ENCODE assay signal across 8 cellular contexts in the genomic region with DNA sequence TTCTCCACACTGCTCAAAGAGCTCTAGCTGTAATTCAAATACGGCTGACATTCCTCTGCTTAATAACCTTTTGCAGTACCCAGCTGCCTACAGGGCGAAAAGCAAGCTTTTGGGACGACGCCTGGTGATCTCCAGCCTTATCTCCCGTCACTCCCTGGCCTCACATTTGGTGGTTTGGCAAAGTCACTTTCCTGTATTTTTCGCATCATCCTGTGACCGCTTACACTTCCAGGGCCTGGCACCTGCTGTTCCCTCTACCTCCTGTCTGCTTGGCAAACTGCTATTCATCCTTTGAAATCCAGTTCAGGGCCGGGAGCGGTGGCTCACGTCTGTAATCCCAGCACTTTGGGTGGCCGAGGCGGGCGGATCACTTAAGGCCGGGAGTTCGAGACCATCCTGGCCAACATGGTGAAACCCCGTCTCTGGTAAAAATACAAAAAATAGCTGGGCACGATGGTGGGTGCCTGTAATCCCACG. TPM values are rescaled to one million over a fixed set of nuclear protein-coding genes. Genes with fewer than 3 reads are reported as not detected.
DNase-seq lines count a peak whose midpoint lies in the region; ATAC-seq and TF ChIP-seq lines count a peak whose summit lies in the region.

No MANE protein-coding gene starts in this region.

- no peak for TF ChIP-seq POLR2A in sigmoid colon (IDR thresholded peaks at IDR 0.05)

- H3K9me3 Mint-ChIP-seq in activated CD4-positive, alpha-beta memory T cell treated with anti-CD3 and anti-CD28 coated beads for 36 hours: no peaks in the 10 kb centered on the region

- no peak overlapping the region for H3K27ac Mint-ChIP-seq in activated CD4-positive, alpha-beta memory T cell treated with anti-CD3 and anti-CD28 coated beads for 36 hours

- peaks cover 0 to 24% (median 19%) of the 10 kb centered on the region in 4 donors for H3K4me1 ChIP-seq in sigmoid colon

- TF ChIP-seq CTCF in sigmoid colon (IDR thresholded peaks at IDR 0.05): no peak

- WGBS in sigmoid colon, 2 donors: 5 to 16% methylated on average over 18 of the region's 18 CpGs

- H3K27me3 Mint-ChIP-seq in activated CD4-positive, alpha-beta memory T cell treated with anti-CD3 and anti-CD28 coated beads for 36 hours: peaks cover 9% of the 10 kb centered on the region

- peaks cover 7% of the 10 kb centered on the region for H3K4me1 Mint-ChIP-seq in activated CD4-positive, alpha-beta memory T cell treated with anti-CD3 and anti-CD28 coated beads for 36 hours (ENCODE audit: low read depth)

- ATAC-seq in left cardiac atrium (peak; percentile 25 to 46), GM21528 (IDR thresholded peaks at IDR 0.05; ENCODE audit: low FRiP score, unreplicated experiment) (no peak)

- no peaks in the 10 kb centered on the region for H3K9me3 ChIP-seq in sigmoid colon

- peaks cover 19 to 34% (median 23%) of the 10 kb centered on the region in 3 donors for H3K27me3 ChIP-seq in sigmoid colon

- peak overlapping the region; percentile 50 to 91 (median 72) for H3K4me3 ChIP-seq in sigmoid colon

- H3K27ac ChIP-seq in sigmoid colon: peak overlapping the region; percentile 85 to 90 (median 89)

- TF ChIP-seq EP300 in sigmoid colon (IDR thresholded peaks at IDR 0.05): no peak

- no peaks in the 10 kb centered on the region for H3K36me3 ChIP-seq in sigmoid colon

- DNase-seq in HEK293T (ENCODE audit: extremely low spot score): no peak
- no peak for DNase-seq in activated CD4-positive, alpha-beta memory T cell treated with anti-CD3 and anti-CD28 coated beads for 36 hours
- DNase-seq in left cardiac atrium: peak; percentile 50
- DNase-seq in sigmoid colon: no peak
- no peak for DNase-seq in iPS-NIHi7 (ENCODE audit: extremely low spot score)
- no peak for DNase-seq in NCI-H446 (lab: John Stamatoyannopoulos, UW)
- DNase-seq in stimulated activated naive CD4-positive, alpha-beta T cell treated with Interleukin-2 at 50 U/mL for 16 hours (lab: John Stamatoyannopoulos, UW): no peak

- H3K36me3 Mint-ChIP-seq in activated CD4-positive, alpha-beta memory T cell treated with anti-CD3 and anti-CD28 coated beads for 36 hours: no peaks in the 10 kb centered on the region

- POLR2A ChIA-PET in HEK293T (lab: Yijun Ruan, JAX): interaction anchor here (1.1 to 1.4 kb wide), 2 partner anchors 12 to 249 kb away, joined by 3 read pairs; partner anchors contain the start of gene INPP5K
- POLR2A ChIA-PET in activated CD4-positive, alpha-beta memory T cell treated with anti-CD3 and anti-CD28 coated beads for 36 hours (lab: Charles Lee): no interaction called here

- intact Hi-C loops in activated CD4-positive, alpha-beta memory T cell treated with anti-CD3 and anti-CD28 coated beads for 36 hours (cut with micrococcal nuclease): no loop called here
- intact Hi-C loops in left cardiac atrium (cut with DNase I) (no loop called here), sigmoid colon (cut with DNase I) (loop anchor here (5.0 kb wide), 1 partner anchor 380 kb away; the partner anchor contains the start of genes RILP and SCARF1)

- CTCF ChIA-PET in HEK293T (lab: Yijun Ruan, JAX): no interaction called here
- CTCF ChIA-PET in activated CD4-positive, alpha-beta memory T cell treated with anti-CD3 and anti-CD28 coated beads for 36 hours (lab: Charles Lee): interaction anchor here (0.6 to 1.4 kb wide), 5 partner anchors 33 to 382 kb away, joined by 3 to 6 read pairs (median 4); partner anchors contain the start of gene RILP

- peak overlapping the region; percentile 69 for H3K4me3 Mint-ChIP-seq in activated CD4-positive, alpha-beta memory T cell treated with anti-CD3 and anti-CD28 coated beads for 36 hours

TF ChIP-seq in HEK293T, 16 proteins besides CTCF, POLR2A, EP300 and RAD21:
- TF ChIP-seq BHLHE40 (IDR thresholded peaks at IDR 0.05; ENCODE audit: borderline replicate concordance) (no peak), PKNOX1 (IDR thresholded peaks at IDR 0.05) (peak; percentile 36)

RNA-seq across cellular contexts. Expression of gene BHLHA9, which starts 2.7 kb away (rescaled TPM):
- total RNA-seq in activated CD4-positive, alpha-beta memory T cell treated with anti-CD3 and anti-CD28 coated beads for 36 hours: not detected
- not detected for total RNA-seq in left cardiac atrium
- total RNA-seq in sigmoid colon: not detected
- polyA plus RNA-seq in sigmoid colon: not detected

RNA-seq across cellular contexts. Expression of gene TRARG1, which starts 12.0 kb away (rescaled TPM):
- total RNA-seq in activated CD4-positive, alpha-beta memory T cell treated with anti-CD3 and anti-CD28 coated beads for 36 hours: not detected
- total RNA-seq in left cardiac atrium (10 to 100 TPM; 22.3 to 22.7 TPM), sigmoid colon (1 to 10 TPM in 1 of 4 donors, under 1 TPM in 1, not detected in 2; 0.16 to 4.6 TPM)
- 1 to 10 TPM in 1 of 3 donors, under 1 TPM in 2; 0.23 to 4.5 (median 0.60) TPM for polyA plus RNA-seq in sigmoid colon

Comparison
In these comparisons a context has a peak if more than half of its experiments do, and no peak if none do; other contexts are left out.
1. RNA of gene TRARG1, which starts 12.0 kb away (total RNA-seq): 22.3 to 22.7 TPM in left cardiac atrium; 0.16 to 4.6 TPM in sigmoid colon and not detected in activated CD4-positive, alpha-beta memory T cell treated with anti-CD3 and anti-CD28 coated beads for 36 hours; every median in the first group is over 4 times any median in the second.